ENCODE assay signal across 8 cellular contexts in genomic region chr10:3172446-3173172, GRCh38. TPM values are rescaled to one million over a fixed set of nuclear protein-coding genes. Genes with fewer than 3 reads are reported as not detected.
DNase-seq lines count a peak whose midpoint lies in the region; ATAC-seq and TF ChIP-seq lines count a peak whose summit lies in the region.

PITRM1 (minus strand) TSS chr10:3172782; CDS start chr10:3172772, 10 bp downstream.

- peak within 1 kb of the TSS; percentile 87 for H3K4me2 ChIP-seq in trophoblast cell (ENCODE audit: low read length)

- H3K4me1 Mint-ChIP-seq in activated naive CD8-positive, alpha-beta T cell treated with anti-CD3 and anti-CD28 coated beads, Interleukin-2, amount 50 U/mL, for 24 hours: peaks cover 29% of the 10 kb centered on the region

- peak within 1 kb of the TSS; percentile 55 for H4K8ac ChIP-seq in trophoblast cell (ENCODE audit: low read depth, low read length)

- peaks cover 20% of the 10 kb centered on the region for H3K36me3 Mint-ChIP-seq in activated naive CD8-positive, alpha-beta T cell treated with anti-CD3 and anti-CD28 coated beads, Interleukin-2, amount 50 U/mL, for 24 hours (ENCODE audit: low read depth)

- H3K27me3 Mint-ChIP-seq in activated naive CD8-positive, alpha-beta T cell treated with anti-CD3 and anti-CD28 coated beads, Interleukin-2, amount 50 U/mL, for 24 hours: no peaks in the 10 kb centered on the region

- H3K18ac ChIP-seq in trophoblast cell (ENCODE audit: low read length): peak within 1 kb of the TSS; percentile 49

- no peak for TF ChIP-seq EP300 in transverse colon (IDR thresholded peaks at IDR 0.05; ENCODE audit: low read depth)

- peak; percentile 94 for ATAC-seq in HG02759 (IDR thresholded peaks at IDR 0.05; ENCODE audit: unreplicated experiment)
- ATAC-seq in activated naive CD8-positive, alpha-beta T cell treated with anti-CD3 and anti-CD28 coated beads, Interleukin-2, amount 50 U/mL, for 24 hours: peak; percentile 98

- DNase-seq in GM12865 (ENCODE audit: low read depth) (peak; percentile 100), NCI-H1417 (lab: John Stamatoyannopoulos, UW) (peak; percentile 93 to 97 (median 96)), SW 1271 (lab: John Stamatoyannopoulos, UW) (peak; percentile 78 to 95), cardiac muscle cell (ENCODE audit: low read depth in 1 of 2, low spot score in 1 of 2) (peak; percentile 99 to 100), trophoblast cell (peak; percentile 99), transverse colon (peak; percentile 99)
- DNase-seq in activated naive CD8-positive, alpha-beta T cell treated with anti-CD3 and anti-CD28 coated beads, Interleukin-2, amount 50 U/mL, for 24 hours: peak; percentile 98

- peak within 1 kb of the TSS; percentile 67 for H3K14ac ChIP-seq in trophoblast cell (ENCODE audit: low read length)

- peak within 1 kb of the TSS; percentile 91 for H3K4me3 Mint-ChIP-seq in activated naive CD8-positive, alpha-beta T cell treated with anti-CD3 and anti-CD28 coated beads, Interleukin-2, amount 50 U/mL, for 24 hours

- H3K4me1 ChIP-seq in cardiac muscle cell (ENCODE audit: low read depth) (peaks cover 5% of the 10 kb centered on the region), trophoblast cell (ENCODE audit: control insufficient read depth in 1 of 2, insufficient read depth in 2 of 2, low read length in 2 of 2) (peaks cover 0 to 4% of the 10 kb centered on the region in 2 experiments), transverse colon (peaks cover 5 to 10% (median 8%) of the 10 kb centered on the region in 4 donors)

- H3K27ac ChIP-seq in cardiac muscle cell: peak within 1 kb of the TSS; percentile 44
- peak within 1 kb of the TSS; percentile 58 for H3K27ac ChIP-seq in trophoblast cell (ENCODE audit: low read depth, low read length)
- peak within 1 kb of the TSS; percentile 91 to 95 (median 92) for H3K27ac ChIP-seq in transverse colon

- peak within 1 kb of the TSS; percentile 37 for H2AFZ ChIP-seq in trophoblast cell (ENCODE audit: insufficient read depth, low read length, poor library complexity)

- peaks cover 7% of the 10 kb centered on the region for H3K79me1 ChIP-seq in trophoblast cell (ENCODE audit: low read length)

- H3K27me3 ChIP-seq in cardiac muscle cell: no peaks in the 10 kb centered on the region
- H3K27me3 ChIP-seq in trophoblast cell (ENCODE audit: insufficient read depth, low read length): no peaks in the 10 kb centered on the region
- H3K27me3 ChIP-seq in transverse colon: no peaks in the 10 kb centered on the region

- peak within 1 kb of the TSS; percentile 87 for H3K9ac ChIP-seq in trophoblast cell (ENCODE audit: low read length)

- TF ChIP-seq CTCF in GM12865 (IDR thresholded peaks at IDR 0.05; ENCODE audit: insufficient read depth, low read depth, low read length, missing control alignments) (no peak), cardiac muscle cell (IDR thresholded peaks at IDR 0.05; ENCODE audit: low read depth, low read length) (no peak), transverse colon (IDR thresholded peaks at IDR 0.05) (no peak)

- peak within 1 kb of the TSS; percentile 63 for H4K12ac ChIP-seq in trophoblast cell (ENCODE audit: low read depth, low read length)

- H2BK5ac ChIP-seq in trophoblast cell (ENCODE audit: low read depth, low read length, poor library complexity): peak within 1 kb of the TSS; percentile 26

- H3K9me3 Mint-ChIP-seq in activated naive CD8-positive, alpha-beta T cell treated with anti-CD3 and anti-CD28 coated beads, Interleukin-2, amount 50 U/mL, for 24 hours: peaks cover 4% of the 10 kb centered on the region

- peak; percentile 99 for TF ChIP-seq POLR2A in transverse colon (IDR thresholded peaks at IDR 0.05)

- in situ Hi-C loops in transverse colon (cut with MboI; ENCODE audit: low pct_ligation_motif_present in 1 of 4, low pct_unique_long_range_greater_than_20kb in 1 of 4, low sequenced_read_pairs in 3 of 4): no loop called here

- peak within 1 kb of the TSS; percentile 20 for H3K4ac ChIP-seq in trophoblast cell (ENCODE audit: low read depth, low read length)

- H3K4me3 ChIP-seq in GM12865 (ENCODE audit: low read depth, low read length) (peak within 1 kb of the TSS; percentile 77), cardiac muscle cell (peak within 1 kb of the TSS; percentile 63), trophoblast cell (ENCODE audit: low read depth, low read length) (peak within 1 kb of the TSS; percentile 91), transverse colon (peak within 1 kb of the TSS; percentile 60 to 98 (median 80))

- peak within 1 kb of the TSS; percentile 7 for H2AK5ac ChIP-seq in trophoblast cell (ENCODE audit: low read length)

- H3K27ac Mint-ChIP-seq in activated naive CD8-positive, alpha-beta T cell treated with anti-CD3 and anti-CD28 coated beads, Interleukin-2, amount 50 U/mL, for 24 hours: peak within 1 kb of the TSS; percentile 85

- H4K91ac ChIP-seq in trophoblast cell (ENCODE audit: low read depth, low read length): peak within 1 kb of the TSS; percentile 59

- no peak within 1 kb of the TSS for H3K23ac ChIP-seq in trophoblast cell (ENCODE audit: low read length)

- intact Hi-C loops in transverse colon (cut with DNase I; ENCODE audit: low total_unique reads): no loop called here

- H3K9me3 ChIP-seq in cardiac muscle cell (ENCODE audit: low read depth) (no peaks in the 10 kb centered on the region), trophoblast cell (ENCODE audit: insufficient read depth, low read depth, low read length) (no peaks in the 10 kb centered on the region), transverse colon (no peaks in the 10 kb centered on the region)

- peak within 1 kb of the TSS; percentile 5 for H2BK12ac ChIP-seq in trophoblast cell (ENCODE audit: low read length)

- no CpG with 5 or more reads among the region's 73 CpGs for WGBS in trophoblast cell (ENCODE audit: extremely low coverage, insufficient coverage, insufficient read length)
- WGBS in transverse colon (ENCODE audit: low coverage in 1 of 2), 2 donors: 0% methylated on average over 59 of the region's 73 CpGs; no CpG with 5 or more reads in 1 of the 2 donors

- H3K79me2 ChIP-seq in trophoblast cell (ENCODE audit: control insufficient read depth, insufficient read depth, low read length, poor library complexity): peaks cover 2% of the 10 kb centered on the region

- peak within 1 kb of the TSS; percentile 19 for H2BK120ac ChIP-seq in trophoblast cell (ENCODE audit: insufficient read depth, low read length, poor library complexity)

- H3K36me3 ChIP-seq in cardiac muscle cell (peaks cover 16% of the 10 kb centered on the region), trophoblast cell (ENCODE audit: control insufficient read depth in 1 of 2, insufficient read depth in 2 of 2, low read length in 2 of 2) (peaks cover 15 to 17% of the 10 kb centered on the region in 2 experiments), transverse colon (peaks cover 0 to 10% (median 4%) of the 10 kb centered on the region in 4 donors)

RNA-seq across cellular contexts. Expression of gene PITRM1, which starts in this region (rescaled TPM):
- total RNA-seq in cardiac muscle cell: 54.3 and 59.3 TPM in 2 replicates
- 65.0 and 86.8 TPM in 2 replicates for polyA plus RNA-seq in cardiac muscle cell
- 38.5 and 39.4 TPM in 2 replicates for polyA plus RNA-seq in trophoblast cell (2013)
- total RNA-seq in transverse colon: 100 to 1,000 TPM in 1 of 4 donors, 10 to 100 TPM in 3; 50.9 to 108 (median 67.6) TPM

Comparison
In these comparisons a context has a peak if more than half of its experiments do, and no peak if none do; other contexts are left out.
1. Peak in every context shown above with its lines: DNase-seq, ATAC-seq, H3K4me3 ChIP-seq and H3K27ac ChIP-seq.